ENCODE assay signal across 1 cellular context in genomic region chr4:154559141-154559841, GRCh38.
TF ChIP-seq lines count a peak whose summit lies in the region.

No MANE protein-coding gene starts in this region.

TF ChIP-seq in HepG2, 621 proteins besides CTCF, POLR2A, EP300 and RAD21 (continued from another document and continues in another):
- TF ChIP-seq ZNF761 (CRISPR knock-in tag; conservative IDR thresholded peaks at IDR 0.05) (no peak), ISL2 (CRISPR knock-in tag; IDR thresholded peaks at IDR 0.05) (no peak), ZNF207 (IDR thresholded peaks at IDR 0.05; ENCODE audit: borderline replicate concordance) (no peak), HNRNPK (IDR thresholded peaks at IDR 0.05; ENCODE audit: low read depth, low read length, poor library complexity, severe bottlenecking) (peak; percentile 60), WIZ (CRISPR knock-in tag; IDR thresholded peaks at IDR 0.05) (no peak), PBX2 (CRISPR knock-in tag; IDR thresholded peaks at IDR 0.05) (no peak), ZNF547 (CRISPR knock-in tag; IDR thresholded peaks at IDR 0.05) (no peak), ZNF33B (CRISPR knock-in tag; IDR thresholded peaks at IDR 0.05) (no peak), GZF1 (CRISPR knock-in tag; IDR thresholded peaks at IDR 0.05) (no peak), THAP8 (CRISPR knock-in tag; IDR thresholded peaks at IDR 0.05; ENCODE audit: borderline replicate concordance) (no peak), SAFB2 (CRISPR knock-in tag; IDR thresholded peaks at IDR 0.05; ENCODE audit: borderline replicate concordance, low read depth) (no peak), ZIK1 (CRISPR knock-in tag; IDR thresholded peaks at IDR 0.05; ENCODE audit: borderline replicate concordance, low read depth) (no peak), MED1 (CRISPR knock-in tag; IDR thresholded peaks at IDR 0.05) (0 out of 2 replicates have a peak, but pooled peaks have one; percentile 38), ZNF414 (CRISPR knock-in tag; IDR thresholded peaks at IDR 0.05) (no peak), ZNF891 (CRISPR knock-in tag; IDR thresholded peaks at IDR 0.05) (no peak), MTERF4 (CRISPR knock-in tag; IDR thresholded peaks at IDR 0.05) (no peak), ZNF780A (CRISPR knock-in tag; IDR thresholded peaks at IDR 0.05) (no peak), ZNF839 (CRISPR knock-in tag; IDR thresholded peaks at IDR 0.05; ENCODE audit: borderline replicate concordance) (no peak), DMTF1 (CRISPR knock-in tag; IDR thresholded peaks at IDR 0.05) (no peak), PRPF4 (IDR thresholded peaks at IDR 0.05; ENCODE audit: low read depth, low read length, poor library complexity, severe bottlenecking) (no peak), TSC22D2 (CRISPR knock-in tag; IDR thresholded peaks at IDR 0.05; ENCODE audit: borderline replicate concordance) (no peak), TFDP1 (CRISPR knock-in tag; IDR thresholded peaks at IDR 0.05; ENCODE audit: borderline replicate concordance) (0 out of 2 replicates have a peak, but pooled peaks have one; percentile 3), CHD2 (IDR thresholded peaks at IDR 0.05; ENCODE audit: low read depth, low read length) (no peak), CHCHD3 (CRISPR knock-in tag; IDR thresholded peaks at IDR 0.05) (no peak), NFIB (CRISPR knock-in tag; IDR thresholded peaks at IDR 0.05; ENCODE audit: borderline replicate concordance) (no peak), ARNT (IDR thresholded peaks at IDR 0.05) (no peak), RBFOX2 (IDR thresholded peaks at IDR 0.05; ENCODE audit: low read depth, low read length) (no peak), EZH2 (conservative IDR thresholded peaks at IDR 0.05; ENCODE audit: low read depth, low read length) (no peak), ZNF7 (CRISPR knock-in tag; IDR thresholded peaks at IDR 0.05) (no peak), PHF5A (CRISPR knock-in tag; IDR thresholded peaks at IDR 0.05; ENCODE audit: low read depth, unreplicated experiment) (no peak), SAP130 (CRISPR knock-in tag; IDR thresholded peaks at IDR 0.05; ENCODE audit: low read depth) (peak; percentile 20; the same call in 1 of the 2 replicates), POLR2G (IDR thresholded peaks at IDR 0.05; ENCODE audit: low read depth, low read length) (no peak), RERE (CRISPR knock-in tag; IDR thresholded peaks at IDR 0.05; ENCODE audit: low read depth) (no peak), AKNA (CRISPR knock-in tag; IDR thresholded peaks at IDR 0.05; ENCODE audit: borderline replicate concordance) (no peak), ETV5 (CRISPR knock-in tag; IDR thresholded peaks at IDR 0.05; ENCODE audit: borderline replicate concordance) (no peak), REL (CRISPR knock-in tag; conservative IDR thresholded peaks at IDR 0.05) (no peak), E2F5 (CRISPR knock-in tag; conservative IDR thresholded peaks at IDR 0.05) (no peak), HDAC6 (IDR thresholded peaks at IDR 0.05; ENCODE audit: low read depth, low read length) (no peak), HMGXB4 (CRISPR knock-in tag; IDR thresholded peaks at IDR 0.05; ENCODE audit: borderline replicate concordance in 1 of 2, low read depth in 1 of 2) (peak in 1 of 2 experiments; percentile 58; a peak in 2 of 4 replicates), FOXP1 (IDR thresholded peaks at IDR 0.05) (no peak), FOXP1 (CRISPR knock-in tag; IDR thresholded peaks at IDR 0.05) (no peak), ZNF12 (CRISPR knock-in tag; IDR thresholded peaks at IDR 0.05) (no peak), ZNF563 (CRISPR knock-in tag; IDR thresholded peaks at IDR 0.05) (no peak), ZMYM4 (CRISPR knock-in tag; IDR thresholded peaks at IDR 0.05) (0 out of 2 replicates have a peak, but pooled peaks have one; percentile 30), NR3C1 (CRISPR knock-in tag; IDR thresholded peaks at IDR 0.05) (no peak), CBX5 (CRISPR knock-in tag; IDR thresholded peaks at IDR 0.05; ENCODE audit: borderline replicate concordance) (peak; percentile 32; the same call in 1 of the 2 replicates)
